Comparison of ENCODE assay signal across 9 cellular contexts in the genomic region with DNA sequence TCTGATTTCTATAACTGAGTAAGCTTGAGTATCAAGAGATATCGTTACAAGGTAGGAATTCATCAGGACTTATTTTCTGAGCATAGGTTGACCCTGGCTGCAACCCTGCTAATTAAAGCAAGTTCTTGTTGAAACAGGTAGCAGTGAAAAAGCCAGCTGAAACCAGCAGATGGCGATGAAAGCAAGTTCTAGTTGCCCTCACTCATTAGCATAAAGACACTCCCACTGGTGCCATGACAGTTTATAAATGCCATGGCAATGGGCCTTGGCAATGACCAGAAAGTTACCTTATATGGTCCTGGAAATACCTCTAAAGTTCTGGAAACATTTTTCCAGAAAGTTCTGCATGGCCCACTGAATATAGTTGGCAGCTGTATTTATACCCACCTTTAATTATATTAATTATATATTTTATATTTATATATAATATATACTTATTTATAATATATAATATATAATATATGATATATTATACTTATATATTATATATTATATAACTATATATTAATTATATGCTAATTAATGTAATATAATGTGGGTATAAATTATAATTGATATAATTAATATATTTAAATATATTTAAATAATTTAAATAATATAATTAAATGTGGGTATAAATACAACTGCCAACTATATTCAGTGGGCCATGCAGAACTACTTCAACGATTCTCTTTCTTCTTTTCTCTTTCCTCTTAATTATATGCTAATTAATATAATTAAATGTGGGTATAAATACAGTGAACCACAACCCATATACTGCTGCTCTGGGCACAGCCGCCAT.
DNase-seq lines count a peak whose midpoint lies in the region; ATAC-seq, FAIRE-seq and TF ChIP-seq lines count a peak whose summit lies in the region.
"Had no signal": no experiment of that assay in that cellular context is flagged by ENCODE, and none has a peak within 500 bp of the region (broad histone marks: within the 10 kb centered on the region; RNA-seq: fewer than 3 reads in every experiment).

No MANE protein-coding gene starts in this region.

- TF ChIP-seq POLR2A in prostate gland (IDR thresholded peaks at IDR 0.05), result no peak
- no peak for TF ChIP-seq POLR2A in H54 (IDR thresholded peaks at IDR 0.05; ENCODE audit: low read depth, low read length)

- no peak overlapping the region for H3K4me3 Mint-ChIP-seq in activated CD8-positive, alpha-beta memory T cell treated with anti-CD3 and anti-CD28 coated beads, Interleukin-2, amount 10 ng/mL, durations not matched to agents 7 days and 5 days

- no peaks in the 10 kb centered on the region for H3K4me1 Mint-ChIP-seq in activated CD8-positive, alpha-beta memory T cell treated with anti-CD3 and anti-CD28 coated beads, Interleukin-2, amount 10 ng/mL, durations not matched to agents 7 days and 5 days

- peaks cover 4% of the 10 kb centered on the region for H3K9me3 Mint-ChIP-seq in activated CD8-positive, alpha-beta memory T cell treated with anti-CD3 and anti-CD28 coated beads, Interleukin-2, amount 10 ng/mL, durations not matched to agents 7 days and 5 days (ENCODE audit: low read depth)

- FAIRE-seq in H54 (lab: Jason Lieb, UNC), result no peak
- FAIRE-seq: K562 had no signal

- H3K9me3 ChIP-seq in prostate gland, result no peaks in the 10 kb centered on the region

- CTCF ChIA-PET in activated CD8-positive, alpha-beta memory T cell treated with anti-CD3 and anti-CD28 coated beads, Interleukin-2, amount 10 ng/mL, durations not matched to agents 7 days and 5 days (lab: Charles Lee), result no interaction called here

- H3K27ac ChIP-seq in prostate gland, result no peak overlapping the region

- DNase-seq in DMS 273 (lab: John Stamatoyannopoulos, UW; ENCODE audit: unreplicated experiment) (peak; percentile 89), HT-29 (ENCODE audit: low spot score) (peak; percentile 65), SK-MEL-5 (ENCODE audit: low read depth, low spot score) (peak; percentile 86), iPS-NIHi7 (ENCODE audit: extremely low spot score) (peak; percentile 34), prostate gland (ENCODE audit: low spot score) (no peak), H54 (ENCODE audit: insufficient read length, low spot score) (no peak)
- DNase-seq in activated CD8-positive, alpha-beta memory T cell treated with anti-CD3 and anti-CD28 coated beads, Interleukin-2, amount 10 ng/mL, durations not matched to agents 7 days and 5 days, result no peak

- no peaks in the 10 kb centered on the region for H3K36me3 ChIP-seq in prostate gland

- no peak overlapping the region for H3K27ac Mint-ChIP-seq in activated CD8-positive, alpha-beta memory T cell treated with anti-CD3 and anti-CD28 coated beads, Interleukin-2, amount 10 ng/mL, durations not matched to agents 7 days and 5 days

- no peak overlapping the region for H3K4me3 ChIP-seq in prostate gland
- H3K4me3 ChIP-seq: K562 had no signal

- ATAC-seq in GM21360 (IDR thresholded peaks at IDR 0.05; ENCODE audit: unreplicated experiment), result peak; percentile 70
- no peak for ATAC-seq in activated CD8-positive, alpha-beta memory T cell treated with anti-CD3 and anti-CD28 coated beads, Interleukin-2, amount 10 ng/mL, durations not matched to agents 7 days and 5 days
- ATAC-seq: K562 had no signal

- in situ Hi-C loops in SK-MEL-5 (cut with HindIII; ENCODE audit: low pct_unique_long_range_greater_than_20kb, low sequenced_read_pairs), result no loop called here

- 86% methylated on average over 4 of the region's 4 CpGs for WGBS in prostate gland

- intact Hi-C loops in prostate gland (cut with DNase I), result no loop called here

- no peaks in the 10 kb centered on the region for H3K27me3 Mint-ChIP-seq in activated CD8-positive, alpha-beta memory T cell treated with anti-CD3 and anti-CD28 coated beads, Interleukin-2, amount 10 ng/mL, durations not matched to agents 7 days and 5 days

- H3K27me3 ChIP-seq in prostate gland (replicated peaks; ENCODE audit: insufficient read depth), result no peaks in the 10 kb centered on the region

- no peaks in the 10 kb centered on the region for H3K4me1 ChIP-seq in prostate gland (replicated peaks)

- no peaks in the 10 kb centered on the region for H3K36me3 Mint-ChIP-seq in activated CD8-positive, alpha-beta memory T cell treated with anti-CD3 and anti-CD28 coated beads, Interleukin-2, amount 10 ng/mL, durations not matched to agents 7 days and 5 days

- TF ChIP-seq CTCF in prostate gland (IDR thresholded peaks at IDR 0.05), result no peak

Comparison
In these comparisons a context has a peak if more than half of its experiments do, and no peak if none do; other contexts are left out.
1. DNase-seq: peak in DMS 273 (single experiment), HT-29 (single experiment), SK-MEL-5 (single experiment) and iPS-NIHi7 (single experiment); none in prostate gland (single experiment), H54 (single experiment) and activated CD8-positive, alpha-beta memory T cell treated with anti-CD3 and anti-CD28 coated beads, Interleukin-2, amount 10 ng/mL, durations not matched to agents 7 days and 5 days (single experiment).